Comparison of ENCODE assay signal across 1 cellular context in the genomic region with DNA sequence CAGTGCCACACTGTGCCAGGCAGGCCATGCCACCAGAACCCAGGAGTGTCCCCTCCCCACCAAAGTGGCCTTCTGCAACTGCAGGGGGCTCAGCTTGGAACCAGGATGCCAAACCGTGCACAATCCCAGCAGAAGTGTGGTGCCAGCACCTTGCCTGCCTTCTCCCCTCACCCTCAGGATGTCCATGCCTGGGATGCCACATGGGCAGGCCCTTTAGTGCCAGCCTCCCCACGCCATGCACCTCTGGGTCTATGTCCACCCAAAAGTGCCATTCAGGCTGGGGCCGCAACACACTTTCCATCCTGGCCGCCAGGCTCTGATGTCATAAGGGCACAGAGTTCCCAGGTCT.
TF ChIP-seq lines count a peak whose summit lies in the region.

No MANE protein-coding gene starts in this region.

TF ChIP-seq in IMR-90, 13 proteins besides CTCF, POLR2A, EP300 and RAD21:
- TF ChIP-seq FOS (IDR thresholded peaks at IDR 0.05; ENCODE audit: low read depth, low read length) (no peak), RCOR1 (IDR thresholded peaks at IDR 0.05; ENCODE audit: insufficient replicate concordance, low read length) (no peak), USF2 (IDR thresholded peaks at IDR 0.05; ENCODE audit: low read depth, low read length) (no peak), CEBPB (IDR thresholded peaks at IDR 0.05; ENCODE audit: low read depth, low read length) (no peak), MXI1 (IDR thresholded peaks at IDR 0.05; ENCODE audit: borderline replicate concordance, low read depth, low read length) (no peak), BHLHE40 (IDR thresholded peaks at IDR 0.05; ENCODE audit: low read depth, low read length) (no peak), ELK1 (IDR thresholded peaks at IDR 0.05; ENCODE audit: borderline replicate concordance, low read depth, low read length) (no peak), MAZ (IDR thresholded peaks at IDR 0.05; ENCODE audit: borderline replicate concordance, low read depth, low read length) (no peak), SMC3 (IDR thresholded peaks at IDR 0.05; ENCODE audit: low read depth, low read length) (no peak), MAFK (IDR thresholded peaks at IDR 0.05; ENCODE audit: low read depth, low read length) (no peak), RFX5 (IDR thresholded peaks at IDR 0.05; ENCODE audit: low read depth, low read length) (no peak), NFE2L2 (IDR thresholded peaks at IDR 0.05; ENCODE audit: low read depth, low read length) (no peak), CHD1 (IDR thresholded peaks at IDR 0.05; ENCODE audit: low read depth, low read length) (no peak)
